23 cellular contexts compared by ENCODE assay signal in the genomic region with DNA sequence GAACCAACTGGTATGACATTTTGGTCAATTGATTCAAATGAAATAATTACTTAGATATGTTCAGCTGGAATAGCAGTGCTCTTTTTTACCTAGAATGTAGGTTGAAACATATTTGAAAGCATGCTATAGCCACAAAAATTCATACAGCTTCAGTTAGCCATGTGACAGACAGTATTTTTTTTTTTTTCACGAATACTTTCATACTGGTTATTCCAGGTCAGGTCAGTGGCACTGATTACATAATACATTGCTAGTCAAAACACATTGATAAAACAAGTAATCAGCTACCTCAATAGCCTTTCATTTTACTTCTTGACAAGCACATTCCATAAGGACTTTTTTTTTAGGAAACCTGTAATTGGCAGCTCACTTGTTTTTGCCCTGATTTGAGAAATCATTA.
A peak's percentile ranks its signal among the peaks of the same experiment; 100 is the strongest.
DNase-seq lines count a peak whose midpoint lies in the region; ATAC-seq, FAIRE-seq and TF ChIP-seq lines count a peak whose summit lies in the region.
"Had no signal": no experiment of that assay in that cellular context is flagged by ENCODE, and none has a peak within 500 bp of the region (broad histone marks: within the 10 kb centered on the region; RNA-seq: fewer than 3 reads in every experiment).

No MANE protein-coding gene starts in this region.

- no peak for TF ChIP-seq EP300 in HepG2 (IDR thresholded peaks at IDR 0.05; ENCODE audit: low read depth in 2 of 2, low read length in 2 of 2)
- TF ChIP-seq EP300 in HepG2 (CRISPR knock-in tag; IDR thresholded peaks at IDR 0.05; ENCODE audit: borderline replicate concordance): no peak

- FAIRE-seq in HepG2 (lab: Jason Lieb, UNC): no peak
- FAIRE-seq: A549, D721Med, G401.6, GM12891, GM19239 had no signal

- H3K4me3 ChIP-seq in liver (ENCODE audit: low read depth in 1 of 3, low read length in 3 of 3) (no peak overlapping the region), HepG2 (replicated peaks in 1 of 3; ENCODE audit: insufficient read depth in 1 of 3, low read depth in 2 of 3, low read length in 3 of 3) (no peak overlapping the region), choroid plexus epithelial cell (ENCODE audit: low read depth, low read length) (no peak overlapping the region), neural progenitor cell (no peak overlapping the region)
- H3K4me3 ChIP-seq: A549; BLaER1 treated with 17β-estradiol and CSF1 and Interleukin-3, amounts not matched to agents 10 nM and 100 nM had no signal

- no peak overlapping the region for H2AFZ ChIP-seq in HepG2 (ENCODE audit: low read length)
- peak overlapping the region; percentile 53 for H2AFZ ChIP-seq in neural progenitor cell (replicated peaks)

- H3K79me2 ChIP-seq in HepG2 (ENCODE audit: insufficient read depth, low read length): no peaks in the 10 kb centered on the region
- no peaks in the 10 kb centered on the region for H3K79me2 ChIP-seq in neural progenitor cell (ENCODE audit: low read depth)

- H3K9me3 Mint-ChIP-seq in neural progenitor cell: no peaks in the 10 kb centered on the region
- H3K9me3 Mint-ChIP-seq: CD4-positive, alpha-beta T cell; CD8-positive, alpha-beta T cell had no signal

- no peak for TF ChIP-seq POLR2A in HepG2 (IDR thresholded peaks at IDR 0.05; ENCODE audit: insufficient read depth in 1 of 2, low read depth in 2 of 2, low read length in 2 of 2)

- intact Hi-C loops in HepG2 (cut with micrococcal nuclease; ENCODE audit: unreplicated experiment): no loop called here

- H3K4me1 ChIP-seq in liver (ENCODE audit: control insufficient read depth in 4 of 4, insufficient read depth in 4 of 4, low read length in 3 of 4) (peaks cover 0 to 10% (median 6%) of the 10 kb centered on the region in 4 donors), HepG2 (ENCODE audit: insufficient read depth, low read length) (no peaks in the 10 kb centered on the region), neural progenitor cell (peaks cover 36% of the 10 kb centered on the region)
- H3K4me1 ChIP-seq: BLaER1 treated with 17β-estradiol and CSF1 and Interleukin-3, amounts not matched to agents 10 nM and 100 nM; Caco-2 had no signal

- in situ Hi-C loops in HepG2 (cut with HindIII; ENCODE audit: extremely low pct_ligation_motif_present, low pct_unique_long_range_greater_than_20kb): no loop called here

- H4K20me1 ChIP-seq in HepG2 (ENCODE audit: insufficient read depth, low read length) (no peaks in the 10 kb centered on the region), neural progenitor cell (ENCODE audit: low read depth) (no peaks in the 10 kb centered on the region)
- H4K20me1 ChIP-seq: BLaER1 treated with 17β-estradiol and CSF1 and Interleukin-3, amounts not matched to agents 10 nM and 100 nM had no signal

- H3K4me2 ChIP-seq in HepG2 (ENCODE audit: low read depth, low read length) (no peak overlapping the region), neural progenitor cell (peak overlapping the region; percentile 11)
- H3K4me2 ChIP-seq: A549; BLaER1 treated with 17β-estradiol and CSF1 and Interleukin-3, amounts not matched to agents 10 nM and 100 nM had no signal

- DNase-seq in HepG2 (ENCODE audit: low spot score) (no peak), choroid plexus epithelial cell (ENCODE audit: low read depth) (peak; percentile 60), left lobe of liver (ENCODE audit: low spot score) (no peak), neural progenitor cell (ENCODE audit: low spot score) (no peak), Ammon's horn (ENCODE audit: low spot score) (no peak), AG08396 (ENCODE audit: low spot score) (no peak), occipital lobe (lab: John Stamatoyannopoulos, UW) (no peak)
- DNase-seq: Caco-2; Calu3; CD4-positive, alpha-beta T cell; CD8-positive, alpha-beta T cell; DMS79 treated with DMSO at 0.1 percent for 48 hours; GF-D8 had no signal

- no peaks in the 10 kb centered on the region for H3K27me3 ChIP-seq in liver (ENCODE audit: control insufficient read depth in 4 of 4, insufficient read depth in 4 of 4, low read length in 3 of 4)
- H3K27me3 ChIP-seq in HepG2 (ENCODE audit: control insufficient read depth in 1 of 2, insufficient read depth in 2 of 2, low read length in 2 of 2): no peaks in the 10 kb centered on the region
- no peaks in the 10 kb centered on the region for H3K27me3 ChIP-seq in neural progenitor cell
- H3K27me3 ChIP-seq: BLaER1 treated with 17β-estradiol and CSF1 and Interleukin-3, amounts not matched to agents 10 nM and 100 nM had no signal

- CTCF ChIA-PET in HepG2 (lab: Yijun Ruan, JAX; ENCODE audit: low intra/inter-chr PET ratio, low total read pairs): no interaction called here

- TF ChIP-seq CTCF in liver (IDR thresholded peaks at IDR 0.05; ENCODE audit: low read depth, low read length, missing input control) (no peak), HepG2 (CRISPR knock-in tag; IDR thresholded peaks at IDR 0.05) (no peak), choroid plexus epithelial cell (conservative IDR thresholded peaks at IDR 0.05; ENCODE audit: low read depth, low read length) (no peak), neural progenitor cell (IDR thresholded peaks at IDR 0.05) (no peak)

- H3K9me3 ChIP-seq in liver (ENCODE audit: control insufficient read depth in 4 of 4, low read length in 3 of 4) (no peaks in the 10 kb centered on the region), HepG2 (ENCODE audit: low read length) (no peaks in the 10 kb centered on the region), neural progenitor cell (ENCODE audit: low read depth) (no peaks in the 10 kb centered on the region)
- H3K9me3 ChIP-seq: A549, Caco-2 had no signal

- WGBS in liver: 20% methylated on average over 1 of the region's 1 CpG
- 25% methylated on average over 1 of the region's 1 CpG for WGBS in HepG2 (ENCODE audit: low lambda C conversion rate)

- POLR2A ChIA-PET in HepG2 (lab: Yijun Ruan, JAX): no interaction called here

- H3K27ac ChIP-seq in liver (ENCODE audit: low read depth in 1 of 2, low read length in 2 of 2) (no peak overlapping the region), HepG2 (ENCODE audit: extremely low read length, insufficient read depth, low read length) (no peak overlapping the region), neural progenitor cell (no peak overlapping the region)
- H3K27ac ChIP-seq: 22Rv1; A549; BLaER1 treated with 17β-estradiol and CSF1 and Interleukin-3, amounts not matched to agents 10 nM and 100 nM; C4-2B had no signal

- H3K9ac ChIP-seq in liver (ENCODE audit: low read depth in 1 of 2, low read length in 2 of 2) (no peak overlapping the region), HepG2 (ENCODE audit: insufficient read depth, low read depth, low read length) (no peak overlapping the region), neural progenitor cell (no peak overlapping the region)
- H3K9ac ChIP-seq: BLaER1 treated with 17β-estradiol and CSF1 and Interleukin-3, amounts not matched to agents 10 nM and 100 nM had no signal

- H3F3A ChIP-seq in neural progenitor cell (ENCODE audit: low read depth): peaks cover 6% of the 10 kb centered on the region

- H3K36me3 Mint-ChIP-seq in neural progenitor cell: no peaks in the 10 kb centered on the region
- H3K36me3 Mint-ChIP-seq: CD8-positive, alpha-beta T cell had no signal

- H3K27ac Mint-ChIP-seq in neural progenitor cell: no peak overlapping the region
- H3K27ac Mint-ChIP-seq: B cell; CD4-positive, alpha-beta T cell; CD8-positive, alpha-beta T cell had no signal

- H3K36me3 ChIP-seq in liver (ENCODE audit: control insufficient read depth in 4 of 4, insufficient read depth in 3 of 4, low read depth in 1 of 4, low read length in 3 of 4) (no peaks in the 10 kb centered on the region), HepG2 (replicated peaks in 1 of 2; ENCODE audit: control insufficient read depth in 1 of 2, insufficient read depth in 2 of 2, low read length in 2 of 2) (no peaks in the 10 kb centered on the region), neural progenitor cell (no peaks in the 10 kb centered on the region)

- H3K4me3 Mint-ChIP-seq in neural progenitor cell: no peak overlapping the region
- H3K4me3 Mint-ChIP-seq: B cell; CD4-positive, alpha-beta T cell; CD8-positive, alpha-beta T cell had no signal

- ATAC-seq in HepG2 (no peak), left lobe of liver (peak; percentile 79)
- ATAC-seq: A549; CD8-positive, alpha-beta T cell had no signal

- peaks cover 17% of the 10 kb centered on the region for H3K4me1 Mint-ChIP-seq in neural progenitor cell
- H3K4me1 Mint-ChIP-seq: B cell had no signal

- TF ChIP-seq RAD21 in liver (IDR thresholded peaks at IDR 0.05): no peak
- no peak for TF ChIP-seq RAD21 in HepG2 (CRISPR knock-in tag; IDR thresholded peaks at IDR 0.05)

- no peaks in the 10 kb centered on the region for H3K27me3 Mint-ChIP-seq in neural progenitor cell (ENCODE audit: insufficient read depth, low read depth)
- H3K27me3 Mint-ChIP-seq: CD4-positive, alpha-beta T cell had no signal

- no TSS peak for BruUV-seq in HepG2 (replicated peaks; lab: Mats Ljungman, UMichigan)

TF ChIP-seq in liver, 16 proteins besides CTCF, POLR2A, EP300 and RAD21 (continues in another document):
- TF ChIP-seq, protein P1, sequence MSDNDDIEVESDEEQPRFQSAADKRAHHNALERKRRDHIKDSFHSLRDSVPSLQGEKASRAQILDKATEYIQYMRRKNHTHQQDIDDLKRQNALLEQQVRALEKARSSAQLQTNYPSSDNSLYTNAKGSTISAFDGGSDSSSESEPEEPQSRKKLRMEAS (IDR thresholded peaks at IDR 0.05): no peak
- TF ChIP-seq RXRA (IDR thresholded peaks at IDR 0.05): peak; percentile 52 to 73

TF ChIP-seq in HepG2, 621 proteins besides CTCF, POLR2A, EP300 and RAD21:
- no peak for TF ChIP-seq ZFP36 (IDR thresholded peaks at IDR 0.05; ENCODE audit: borderline replicate concordance, low read depth, low read length, partially characterized antibody)
- no peak for TF ChIP-seq CC2D1A (CRISPR knock-in tag; IDR thresholded peaks at IDR 0.05)
